ENCODE assay signal across 9 cellular contexts in the genomic region with DNA sequence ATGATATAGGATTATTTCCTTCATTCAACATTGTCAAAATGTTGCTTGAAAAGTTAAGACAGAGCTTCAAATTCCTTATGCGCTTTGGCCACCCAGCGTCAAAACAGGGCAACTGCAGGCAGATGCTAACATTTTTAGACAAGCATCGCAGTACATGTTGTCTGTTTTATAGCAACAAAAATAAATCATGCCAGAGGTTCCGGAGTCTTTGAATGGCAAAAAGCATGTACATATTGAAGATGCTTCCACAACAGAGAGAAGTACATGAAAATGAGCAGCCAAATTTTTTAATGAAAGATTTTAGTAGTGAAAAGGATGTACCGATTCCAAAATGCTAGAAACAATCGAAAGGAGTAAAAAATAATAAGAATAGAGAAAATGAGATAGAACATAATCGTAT. TPM values are rescaled to one million over a fixed set of nuclear protein-coding genes. Genes with fewer than 3 reads are reported as not detected.
A peak's percentile ranks its signal among the peaks of the same experiment; 100 is the strongest.
DNase-seq lines count a peak whose midpoint lies in the region; ATAC-seq, FAIRE-seq and TF ChIP-seq lines count a peak whose summit lies in the region.
"Had no signal": no experiment of that assay in that cellular context is flagged by ENCODE, and none has a peak within 500 bp of the region (broad histone marks: within the 10 kb centered on the region; RNA-seq: fewer than 3 reads in every experiment).

No MANE protein-coding gene starts in this region.

- no peak overlapping the region for H3K9ac ChIP-seq in GM12878 (ENCODE audit: control insufficient read depth, insufficient read depth, low read length)

- POLR2A ChIA-PET in GM12878 (lab: Charles Lee): interaction anchor here (1.0 kb wide), 1 partner anchor 49 kb away, joined by 3 read pairs; no protein-coding TSS in a partner anchor

- no peak for TF ChIP-seq POLR2A in GM12878 (IDR thresholded peaks at IDR 0.05; ENCODE audit: low read depth, low read length)
- no peak for TF ChIP-seq POLR2A in thyroid gland (IDR thresholded peaks at IDR 0.05)

- peak; percentile 80 for ATAC-seq in HG03066 (IDR thresholded peaks at IDR 0.05; ENCODE audit: low read depth, unreplicated experiment)
- peak; percentile 74 for ATAC-seq in GM12878
- peak; percentile 77 for ATAC-seq in left lobe of liver
- no peak for ATAC-seq in HG03108 (IDR thresholded peaks at IDR 0.05; ENCODE audit: unreplicated experiment)

- no peak overlapping the region for H3K4me2 ChIP-seq in GM12878 (ENCODE audit: control insufficient read depth, insufficient read depth)

- no peak overlapping the region for H2AFZ ChIP-seq in GM12878 (ENCODE audit: control insufficient read depth, low read depth, low read length)

- in situ Hi-C loops in GM12878 (cut with MboI): no loop called here

- H3K36me3 ChIP-seq in BE2C (no peaks in the 10 kb centered on the region), GM12878 (ENCODE audit: control insufficient read depth in 2 of 2, insufficient read depth in 2 of 2, low read length in 1 of 2) (no peaks in the 10 kb centered on the region), thyroid gland (no peaks in the 10 kb centered on the region)

- no peaks in the 10 kb centered on the region for H3K79me2 ChIP-seq in GM12878 (ENCODE audit: control insufficient read depth, insufficient read depth, low read length)

- WGBS in GM12878 (ENCODE audit: insufficient coverage, insufficient replicate concordance, low lambda C conversion rate, missing lambda C conversion rate): 34% methylated on average over 7 of the region's 7 CpGs
- WGBS in thyroid gland, 2 donors: 30 to 31% methylated on average over 7 of the region's 7 CpGs

- CTCF ChIA-PET in GM12878 (lab: Yijun Ruan, JAX): interaction anchor here (0.7 to 2.3 kb wide), 10 partner anchors 8 to 874 kb away, joined by 3 to 18 read pairs (median 4); a partner anchor contains a TSS

- H3K9me3 ChIP-seq in BE2C (no peaks in the 10 kb centered on the region), GM12878 (replicated peaks; ENCODE audit: control insufficient read depth, insufficient read depth, low read length) (no peaks in the 10 kb centered on the region), thyroid gland (no peaks in the 10 kb centered on the region)

- DNase-seq in BE2C (peak; percentile 54), GM18507 (ENCODE audit: extremely low spot score, insufficient read length, low read depth) (no peak), RCC 7860 (ENCODE audit: low spot score) (no peak), GM12878 (ENCODE audit: low read depth, low spot score) (no peak), left lobe of liver (ENCODE audit: low spot score) (no peak), thyroid gland (peak; percentile 37 to 41)

- intact Hi-C loops in GM12878 (cut with micrococcal nuclease; ENCODE audit: unreplicated experiment) (no loop called here), thyroid gland (cut with DNase I) (no loop called here)

- no peak for TF ChIP-seq EP300 in GM12878 (IDR thresholded peaks at IDR 0.05; ENCODE audit: borderline replicate concordance in 1 of 2, control insufficient read depth in 1 of 2, low read depth in 2 of 2, low read length in 2 of 2)

- H3K4me1 ChIP-seq in BE2C (peaks cover 9% of the 10 kb centered on the region; the same call in 1 of the 2 replicates), GM12878 (ENCODE audit: control insufficient read depth, insufficient read depth, low read length) (no peaks in the 10 kb centered on the region), thyroid gland (peaks cover 4 to 12% of the 10 kb centered on the region in 2 donors)

- RAD21 ChIA-PET in GM12878 (lab: Charles Lee; ENCODE audit: unreplicated experiment): interaction anchor here (1.5 kb wide), 1 partner anchor 14 kb away, joined by 3 read pairs; no protein-coding TSS in a partner anchor

- no peaks in the 10 kb centered on the region for H3K27me3 ChIP-seq in BE2C
- no peaks in the 10 kb centered on the region for H3K27me3 ChIP-seq in GM12878 (replicated peaks in 1 of 2; ENCODE audit: control insufficient read depth in 2 of 2, insufficient read depth in 2 of 2, low read length in 1 of 2)
- no peaks in the 10 kb centered on the region for H3K27me3 ChIP-seq in thyroid gland

- no peaks in the 10 kb centered on the region for H4K20me1 ChIP-seq in GM12878 (ENCODE audit: control insufficient read depth, insufficient read depth)

- FAIRE-seq in GM18507 (lab: Jason Lieb, UNC) (peak; percentile 77), RCC 7860 (lab: Jason Lieb, UNC) (peak; percentile 2), GM12878 (lab: Jason Lieb, UNC) (peak; percentile 57)

- TF ChIP-seq RAD21 in GM12878 (IDR thresholded peaks at IDR 0.05; ENCODE audit: insufficient read depth, low read depth, low read length): peak; percentile 67

- H3K4me3 ChIP-seq in BE2C (ENCODE audit: low read depth, low read length) (peak overlapping the region; percentile 29; the same call in 1 of the 2 replicates), GM12878 (no peak overlapping the region), thyroid gland (replicated peaks in 1 of 3) (no peak overlapping the region)
- H3K4me3 ChIP-seq: SK-N-MC had no signal

- SMC1A ChIA-PET in GM12878 (lab: Charles Lee; ENCODE audit: uncharacterized antibody, unreplicated experiment): interaction anchor here (0.7 to 1.0 kb wide), 3 partner anchors 9 to 453 kb away, joined by 3 to 5 read pairs (median 3); a partner anchor contains a TSS

- BruUV-seq in GM12878 (replicated peaks; lab: Mats Ljungman, UMichigan): no TSS peak

- H3K27ac ChIP-seq in GM12878 (ENCODE audit: control insufficient read depth, insufficient read depth) (no peak overlapping the region), thyroid gland (no peak overlapping the region)
- H3K27ac ChIP-seq: SK-N-MC had no signal

- TF ChIP-seq CTCF in BE2C (IDR thresholded peaks at IDR 0.05; ENCODE audit: low read depth, low read length) (peak; percentile 90), GM12878 (IDR thresholded peaks at IDR 0.05 in 2 of 3, conservative IDR thresholded peaks at IDR 0.05 in 1 of 3; ENCODE audit: control insufficient read depth in 2 of 3, extremely low read depth in 1 of 3, insufficient read depth in 1 of 3, low read depth in 3 of 3, low read length in 3 of 3) (peak; percentile 71 to 88 (median 86)), thyroid gland (IDR thresholded peaks at IDR 0.05) (peak; percentile 35 to 84 (median 60))

TF ChIP-seq in GM12878, 131 proteins besides CTCF, POLR2A, EP300 and RAD21:
- TF ChIP-seq ESRRA (IDR thresholded peaks at IDR 0.05; ENCODE audit: low read length) (no peak), SMC3 (IDR thresholded peaks at IDR 0.05; ENCODE audit: borderline replicate concordance, low read length) (peak; percentile 42; the same call in 1 of the 2 replicates)

RNA-seq across cellular contexts. Expression of a gene that starts 49.8 kb away (rescaled TPM):
- polyA plus RNA-seq in BE2C (2012; ENCODE audit: insufficient read depth, insufficient read length, low read depth): 51.5 TPM
- 366 and 383 TPM in 2 replicates for total RNA-seq in GM12878 (2013; cell fraction: nucleolus; rRNA removed)
- total RNA-seq in GM12878 (2014; rRNA removed) (71.4 and 91.5 TPM in 2 replicates), GM12878 (2014; rRNA removed; fragmentation: Illumina TruSeq; extraction: Trizol) (94.0 and 95.5 TPM in 2 replicates), GM12878 (2021) (84.8 and 85.1 TPM in 2 replicates), left lobe of liver (37.0 TPM), thyroid gland (100 to 1,000 TPM in 1 of 4 donors, 10 to 100 TPM in 3; 57.3 to 139 (median 70.2) TPM)
- 22.0 TPM for polyA plus RNA-seq in GM12878 (2011; ENCODE audit: low read depth)
- polyA plus RNA-seq in GM12878 (2011; rRNA removed) (91.3 and 136 TPM in 2 replicates), GM12878 (2014; fragmentation: Illumina TruSeq; extraction: Trizol) (87.2 and 116 TPM in 2 replicates), GM12878 (2014; fragmentation: Nextera tagmentation; extraction: Ambion mirVana) (100 to 1,000 TPM in 1 of 2 experiments, 10 to 100 TPM in 1; 89.1 to 101 TPM), GM12878 (2014; rRNA removed) (57.6 and 59.8 TPM in 2 replicates), GM12878 (2016; fragmentation: Nextera tagmentation; extraction: Ambion mirVana) (10 to 100 TPM; 95.5 to 96.5 TPM)
- 27.6 and 30.7 TPM in 2 replicates for polyA plus RNA-seq in GM12878 (2011; cell fraction: cytosol; rRNA removed)
- 135 and 186 TPM in 2 replicates for polyA plus RNA-seq in GM12878 (2011; cell fraction: nucleus; rRNA removed)
- 45.7 and 49.5 TPM in 2 replicates for polyA plus RNA-seq in GM12878 (2012)
- polyA minus RNA-seq in GM12878 (2011; rRNA and poly(A)+ RNA removed): 107 and 196 TPM in 2 replicates
- polyA minus RNA-seq in GM12878 (2011; cell fraction: cytosol; rRNA and poly(A)+ RNA removed): 19.4 and 22.5 TPM in 2 replicates
- 248 and 344 TPM in 2 replicates for polyA minus RNA-seq in GM12878 (2011; cell fraction: nucleus; rRNA and poly(A)+ RNA removed)

Comparison
In these comparisons a context has a peak if more than half of its experiments do, and no peak if none do; other contexts are left out.
1. DNase-seq: peak in BE2C (single experiment) and thyroid gland (2 of 2); none in GM18507 (single experiment), RCC 7860 (single experiment), GM12878 (single experiment) and left lobe of liver (single experiment).
2. Peak in every context shown above with its lines, with median percentiles within 50 percentile points of each other: CTCF ChIP-seq.